In the genomic region with DNA sequence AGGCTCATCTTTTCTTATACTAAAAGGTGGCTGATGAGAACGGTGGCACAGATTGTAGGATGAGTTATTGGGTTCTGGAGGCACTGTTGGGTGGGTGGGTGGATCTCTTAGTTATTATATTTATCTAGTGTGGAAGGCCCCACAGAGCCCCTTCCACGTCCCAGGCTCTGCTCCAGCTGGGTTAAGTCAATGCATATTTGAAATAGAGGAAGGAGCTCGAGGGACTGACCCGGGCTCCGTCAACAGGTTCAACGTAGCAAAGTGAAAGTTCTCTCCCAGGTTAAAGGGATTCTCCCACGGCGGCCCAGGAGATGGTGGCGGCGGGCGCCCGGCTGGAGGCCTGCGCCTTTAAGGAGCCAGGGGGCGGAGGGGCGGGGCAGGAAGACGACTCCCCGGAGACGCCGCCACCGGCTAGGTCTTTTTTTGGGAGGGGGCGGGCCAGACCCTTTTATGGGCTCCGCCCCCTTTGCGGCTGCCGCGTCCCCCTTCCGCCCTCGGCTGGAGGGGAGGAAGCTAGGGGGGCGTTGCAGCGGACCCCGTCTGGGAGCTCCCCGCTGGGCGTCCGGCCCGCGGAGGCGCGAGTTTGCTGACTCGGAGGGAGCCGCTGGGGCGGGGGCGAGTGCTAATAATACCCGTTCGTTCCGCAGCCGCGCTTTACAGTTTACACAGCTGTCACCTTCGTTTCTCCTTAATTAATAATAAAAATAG, we compare ENCODE assay signal across 8 cellular contexts. TPM values are rescaled to one million over a fixed set of nuclear protein-coding genes. Genes with fewer than 3 reads are reported as not detected.
A peak's percentile ranks its signal among the peaks of the same experiment; 100 is the strongest.
DNase-seq lines count a peak whose midpoint lies in the region; ATAC-seq lines count a peak whose summit lies in the region.

No MANE protein-coding gene starts in this region.

- peak overlapping the region; percentile 76 for H2BK15ac ChIP-seq in mesendoderm (replicated peaks; ENCODE audit: low read depth)

- no peaks in the 10 kb centered on the region for H3K9me3 ChIP-seq in CD4-positive, CD25-positive, alpha-beta regulatory T cell (ENCODE audit: control insufficient read depth in 2 of 2, low read length in 2 of 2)
- H3K9me3 ChIP-seq in effector memory CD4-positive, alpha-beta T cell (ENCODE audit: control insufficient read depth, low read length) = no peaks in the 10 kb centered on the region

- H3K4me2 ChIP-seq in mesendoderm (ENCODE audit: low read length) = peak overlapping the region; percentile 38

- H3K36me3 ChIP-seq in CD4-positive, CD25-positive, alpha-beta regulatory T cell (ENCODE audit: control insufficient read depth, insufficient read depth, low read length) = no peaks in the 10 kb centered on the region
- H3K36me3 ChIP-seq in effector memory CD4-positive, alpha-beta T cell (ENCODE audit: control insufficient read depth, insufficient read depth, low read length) = no peaks in the 10 kb centered on the region
- no peaks in the 10 kb centered on the region for H3K36me3 ChIP-seq in mesendoderm (ENCODE audit: control insufficient read depth, insufficient read depth, low read length)

- peak overlapping the region; percentile 86 for H3K27ac ChIP-seq in CD4-positive, CD25-positive, alpha-beta regulatory T cell (ENCODE audit: insufficient read depth, low read length, poor library complexity, severe bottlenecking)
- peak overlapping the region; percentile 87 for H3K27ac ChIP-seq in effector memory CD4-positive, alpha-beta T cell (ENCODE audit: insufficient read depth, low read length, poor library complexity, severe bottlenecking)
- H3K27ac ChIP-seq in mesendoderm (ENCODE audit: low read depth, low read length) = peak overlapping the region; percentile 98

- H4K8ac ChIP-seq in mesendoderm (ENCODE audit: low read depth, low read length) = no peak overlapping the region

- CTCF ChIA-PET in activated CD8-positive, alpha-beta T cell treated with anti-CD3 and anti-CD28 coated beads, Interleukin-2, amount 10 ng/mL, durations not matched to agents 7 days and 5 days (lab: Charles Lee) = interaction anchor here (0.6 to 3.1 kb wide), 8 partner anchors 10 to 207 kb away, joined by 3 to 17 read pairs (median 4); no protein-coding TSS in a partner anchor

- peaks cover under 1% of the 10 kb centered on the region for H3K27me3 ChIP-seq in CD4-positive, CD25-positive, alpha-beta regulatory T cell (ENCODE audit: control insufficient read depth, insufficient read depth, low read length)
- H3K27me3 ChIP-seq in effector memory CD4-positive, alpha-beta T cell (replicated peaks; ENCODE audit: control insufficient read depth, insufficient read depth, low read length, poor library complexity, severe bottlenecking) = no peaks in the 10 kb centered on the region
- no peaks in the 10 kb centered on the region for H3K27me3 ChIP-seq in mesendoderm (ENCODE audit: insufficient read depth, low read length, poor library complexity)

- peak overlapping the region; percentile 77 for H2BK120ac ChIP-seq in mesendoderm (ENCODE audit: low read depth, low read length)

- DNase-seq in CD4-positive, CD25-positive, alpha-beta regulatory T cell = peak; percentile 92 to 98 (median 92)
- peak; percentile 75 for DNase-seq in NCI-H82 treated with DMSO at 0.1 percent for 48 hours (lab: John Stamatoyannopoulos, UW; ENCODE audit: unreplicated experiment)
- peak; percentile 96 for DNase-seq in activated CD8-positive, alpha-beta T cell treated with anti-CD3 and anti-CD28 coated beads, Interleukin-2, amount 10 ng/mL, durations not matched to agents 7 days and 5 days
- peak; percentile 90 to 92 (median 90) for DNase-seq in effector memory CD4-positive, alpha-beta T cell
- DNase-seq in mesendoderm = peak; percentile 97
- peak; percentile 89 for DNase-seq in stimulated activated CD8-positive, alpha-beta memory T cell treated with anti-CD3 and anti-CD28 coated beads, Interleukin-12 subunit alpha, Interleukin-12 subunit beta, amount 100 ng/mL, for 4 hours (ENCODE audit: low read depth)

- peak overlapping the region; percentile 83 to 94 (median 85) for H3K27ac Mint-ChIP-seq in CD4-positive, CD25-positive, alpha-beta regulatory T cell
- H3K27ac Mint-ChIP-seq in activated CD8-positive, alpha-beta T cell treated with anti-CD3 and anti-CD28 coated beads, Interleukin-2, amount 10 ng/mL, durations not matched to agents 7 days and 5 days = peak overlapping the region; percentile 81

- no peak overlapping the region for H3K23ac ChIP-seq in mesendoderm (ENCODE audit: low read length)

- peaks cover 12% of the 10 kb centered on the region for H3K79me2 ChIP-seq in mesendoderm (ENCODE audit: control insufficient read depth, insufficient read depth, low read length)

- H3K18ac ChIP-seq in mesendoderm (ENCODE audit: low read length) = peak overlapping the region; percentile 96

- no peak overlapping the region for H2AK5ac ChIP-seq in mesendoderm (ENCODE audit: low read length)

- peak; percentile 83 to 84 for ATAC-seq in CD4-positive, CD25-positive, alpha-beta regulatory T cell (ENCODE audit: low read depth in 2 of 2)
- ATAC-seq in GM19438 (IDR thresholded peaks at IDR 0.05; ENCODE audit: low read depth, unreplicated experiment) (peak; percentile 61), HG03571 (IDR thresholded peaks at IDR 0.05; ENCODE audit: unreplicated experiment) (peak; percentile 56)
- ATAC-seq in activated CD8-positive, alpha-beta T cell treated with anti-CD3 and anti-CD28 coated beads, Interleukin-2, amount 10 ng/mL, durations not matched to agents 7 days and 5 days = peak; percentile 80

- peak overlapping the region; percentile 95 for H4K5ac ChIP-seq in mesendoderm (ENCODE audit: low read length)

- H3K4me3 ChIP-seq in CD4-positive, CD25-positive, alpha-beta regulatory T cell (ENCODE audit: low read depth, low read length) = peak overlapping the region; percentile 76
- H3K4me3 ChIP-seq in effector memory CD4-positive, alpha-beta T cell (ENCODE audit: insufficient read depth, low read depth, low read length, poor library complexity, severe bottlenecking) = peak overlapping the region; percentile 96
- peak overlapping the region; percentile 55 for H3K4me3 ChIP-seq in mesendoderm (ENCODE audit: low read length)

- peaks cover 27% of the 10 kb centered on the region for H3K4me1 ChIP-seq in CD4-positive, CD25-positive, alpha-beta regulatory T cell (ENCODE audit: control insufficient read depth, insufficient read depth, low read length, poor library complexity, severe bottlenecking)
- H3K4me1 ChIP-seq in effector memory CD4-positive, alpha-beta T cell (ENCODE audit: control insufficient read depth, insufficient read depth, low read length, poor library complexity, severe bottlenecking) = peaks cover 20% of the 10 kb centered on the region
- peaks cover 10% of the 10 kb centered on the region for H3K4me1 ChIP-seq in mesendoderm (ENCODE audit: control insufficient read depth, low read depth, low read length)

- peaks cover 14% of the 10 kb centered on the region for H3K27me3 Mint-ChIP-seq in CD4-positive, CD25-positive, alpha-beta regulatory T cell
- H3K27me3 Mint-ChIP-seq in activated CD8-positive, alpha-beta T cell treated with anti-CD3 and anti-CD28 coated beads, Interleukin-2, amount 10 ng/mL, durations not matched to agents 7 days and 5 days (ENCODE audit: low read depth) = peaks cover 4% of the 10 kb centered on the region

- H3K4me1 Mint-ChIP-seq in CD4-positive, CD25-positive, alpha-beta regulatory T cell = peaks cover 3 to 34% (median 21%) of the 10 kb centered on the region in 4 donors
- H3K4me1 Mint-ChIP-seq in activated CD8-positive, alpha-beta T cell treated with anti-CD3 and anti-CD28 coated beads, Interleukin-2, amount 10 ng/mL, durations not matched to agents 7 days and 5 days (ENCODE audit: low read depth) = peaks cover 44% of the 10 kb centered on the region

- POLR2A ChIA-PET in activated CD8-positive, alpha-beta T cell treated with anti-CD3 and anti-CD28 coated beads, Interleukin-2, amount 10 ng/mL, durations not matched to agents 7 days and 5 days (lab: Charles Lee) = interaction anchor here (0.6 to 2.6 kb wide), 11 partner anchors 9 to 437 kb away, joined by 3 to 6 read pairs (median 3); a partner anchor contains a TSS

- peak overlapping the region; percentile 93 to 100 (median 94) for H3K4me3 Mint-ChIP-seq in CD4-positive, CD25-positive, alpha-beta regulatory T cell
- peak overlapping the region; percentile 85 for H3K4me3 Mint-ChIP-seq in activated CD8-positive, alpha-beta T cell treated with anti-CD3 and anti-CD28 coated beads, Interleukin-2, amount 10 ng/mL, durations not matched to agents 7 days and 5 days

- H3K36me3 Mint-ChIP-seq in CD4-positive, CD25-positive, alpha-beta regulatory T cell = no peaks in the 10 kb centered on the region
- peaks cover 4% of the 10 kb centered on the region for H3K36me3 Mint-ChIP-seq in activated CD8-positive, alpha-beta T cell treated with anti-CD3 and anti-CD28 coated beads, Interleukin-2, amount 10 ng/mL, durations not matched to agents 7 days and 5 days (ENCODE audit: low read depth)

- peak overlapping the region; percentile 85 for H2BK5ac ChIP-seq in mesendoderm (ENCODE audit: low read length)

- H3K9me3 Mint-ChIP-seq in CD4-positive, CD25-positive, alpha-beta regulatory T cell = no peaks in the 10 kb centered on the region
- H3K9me3 Mint-ChIP-seq in activated CD8-positive, alpha-beta T cell treated with anti-CD3 and anti-CD28 coated beads, Interleukin-2, amount 10 ng/mL, durations not matched to agents 7 days and 5 days (ENCODE audit: insufficient read depth) = no peaks in the 10 kb centered on the region

- peak overlapping the region; percentile 99 for H3K4ac ChIP-seq in mesendoderm (ENCODE audit: low read depth, low read length)

- no CpG with 5 or more reads among the region's 47 CpGs for WGBS in mesendoderm (ENCODE audit: extremely low coverage, insufficient coverage, low lambda C conversion rate)

- peak overlapping the region; percentile 79 for H3K9ac ChIP-seq in mesendoderm (ENCODE audit: low read length)

- H3K79me1 ChIP-seq in mesendoderm (ENCODE audit: low read length) = peaks cover 14% of the 10 kb centered on the region

- H3K56ac ChIP-seq in mesendoderm (ENCODE audit: low read length) = peak overlapping the region; percentile 85

RNA-seq across cellular contexts. Expression of a gene that starts 1.5 kb away (rescaled TPM):
- 101 TPM for total RNA-seq in CD4-positive, CD25-positive, alpha-beta regulatory T cell
- 1 to 10 TPM; 3.6 to 4.5 (median 4.2) TPM for polyA plus RNA-seq in CD4-positive, CD25-positive, alpha-beta regulatory T cell
- 100 to 1,000 TPM; 141 to 147 TPM for total RNA-seq in activated CD8-positive, alpha-beta T cell treated with anti-CD3 and anti-CD28 coated beads, Interleukin-2, amount 10 ng/mL, durations not matched to agents 7 days and 5 days
- polyA plus RNA-seq in mesendoderm (2013, experiment 1 of 2) = 59.0 TPM
- 57.6 TPM for polyA plus RNA-seq in mesendoderm (2013, experiment 2 of 2)

RNA-seq across cellular contexts. Expression of a gene that starts 6.5 kb away (rescaled TPM):
- not detected for total RNA-seq in CD4-positive, CD25-positive, alpha-beta regulatory T cell
- under 1 TPM in 1 of 4 donors, not detected in 3; 0.26 TPM for polyA plus RNA-seq in CD4-positive, CD25-positive, alpha-beta regulatory T cell
- total RNA-seq in activated CD8-positive, alpha-beta T cell treated with anti-CD3 and anti-CD28 coated beads, Interleukin-2, amount 10 ng/mL, durations not matched to agents 7 days and 5 days = not detected
- polyA plus RNA-seq in mesendoderm (2013, experiment 1 of 2) = not detected
- not detected for polyA plus RNA-seq in mesendoderm (2013, experiment 2 of 2)

RNA-seq across cellular contexts. Expression of a gene that starts 20.9 kb away (rescaled TPM):
- total RNA-seq in CD4-positive, CD25-positive, alpha-beta regulatory T cell = not detected
- polyA plus RNA-seq in CD4-positive, CD25-positive, alpha-beta regulatory T cell = not detected
- total RNA-seq in activated CD8-positive, alpha-beta T cell treated with anti-CD3 and anti-CD28 coated beads, Interleukin-2, amount 10 ng/mL, durations not matched to agents 7 days and 5 days = not detected
- polyA plus RNA-seq in mesendoderm (2013, experiment 1 of 2) = 0.17 TPM
- 0.15 TPM for polyA plus RNA-seq in mesendoderm (2013, experiment 2 of 2)

RNA-seq across cellular contexts. Expression of a gene that starts 31.1 kb away (rescaled TPM):
- total RNA-seq in CD4-positive, CD25-positive, alpha-beta regulatory T cell = not detected
- not detected for polyA plus RNA-seq in CD4-positive, CD25-positive, alpha-beta regulatory T cell
- not detected for total RNA-seq in activated CD8-positive, alpha-beta T cell treated with anti-CD3 and anti-CD28 coated beads, Interleukin-2, amount 10 ng/mL, durations not matched to agents 7 days and 5 days
- polyA plus RNA-seq in mesendoderm (2013, experiment 1 of 2) = 1.2 TPM
- polyA plus RNA-seq in mesendoderm (2013, experiment 2 of 2) = 1.3 TPM

Comparison
In these comparisons a context has a peak if more than half of its experiments do, and no peak if none do; other contexts are left out.
1. Peak in every context shown above with its lines: DNase-seq, ATAC-seq, H3K4me3 ChIP-seq and H3K27ac ChIP-seq.